2 cellular contexts compared by ENCODE assay signal in the genomic region with DNA sequence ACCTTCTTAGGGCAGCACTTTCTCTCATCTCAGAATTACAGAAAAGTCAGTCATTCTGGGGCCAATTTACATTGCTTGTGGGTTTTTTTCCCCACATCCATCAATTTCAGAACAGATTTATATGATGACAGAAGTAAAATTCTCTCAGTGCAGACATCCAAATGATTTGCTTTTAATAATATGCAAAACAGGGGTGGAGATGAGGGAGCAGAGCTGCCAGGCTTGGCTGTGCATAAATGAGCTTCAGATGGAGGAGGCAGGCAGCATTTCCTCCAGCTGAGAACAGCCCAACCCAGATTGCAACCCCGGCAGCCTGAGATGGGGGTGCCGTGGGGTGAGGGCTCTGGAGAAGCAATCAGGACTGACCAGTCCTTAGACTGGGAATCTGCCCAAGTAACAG.
TF ChIP-seq lines count a peak whose summit lies in the region.

No MANE protein-coding gene starts in this region.

TF ChIP-seq in H1, 55 proteins besides CTCF, POLR2A, EP300 and RAD21 (continued from another document):
- TF ChIP-seq TAF7 (optimal IDR thresholded peaks at IDR 0.05; ENCODE audit: borderline replicate concordance, low read depth, low read length) (no peak), EGR1 (IDR thresholded peaks at IDR 0.05; ENCODE audit: borderline replicate concordance, low read depth, low read length) (no peak), TEAD4 (IDR thresholded peaks at IDR 0.05; ENCODE audit: low read depth, low read length) (no peak), SP1 (IDR thresholded peaks at IDR 0.05; ENCODE audit: low read depth, low read length) (no peak), HDAC2 (IDR thresholded peaks at IDR 0.05; ENCODE audit: borderline replicate concordance in 1 of 2, low read depth in 2 of 2, low read length in 2 of 2) (no peak), TBP (IDR thresholded peaks at IDR 0.05; ENCODE audit: low read depth, low read length) (no peak), BCL11A (IDR thresholded peaks at IDR 0.05; ENCODE audit: low read depth in 2 of 2, low read length in 2 of 2) (no peak), CEBPB (IDR thresholded peaks at IDR 0.05; ENCODE audit: low read depth, low read length) (no peak)
- TF ChIP-seq, protein P1, sequence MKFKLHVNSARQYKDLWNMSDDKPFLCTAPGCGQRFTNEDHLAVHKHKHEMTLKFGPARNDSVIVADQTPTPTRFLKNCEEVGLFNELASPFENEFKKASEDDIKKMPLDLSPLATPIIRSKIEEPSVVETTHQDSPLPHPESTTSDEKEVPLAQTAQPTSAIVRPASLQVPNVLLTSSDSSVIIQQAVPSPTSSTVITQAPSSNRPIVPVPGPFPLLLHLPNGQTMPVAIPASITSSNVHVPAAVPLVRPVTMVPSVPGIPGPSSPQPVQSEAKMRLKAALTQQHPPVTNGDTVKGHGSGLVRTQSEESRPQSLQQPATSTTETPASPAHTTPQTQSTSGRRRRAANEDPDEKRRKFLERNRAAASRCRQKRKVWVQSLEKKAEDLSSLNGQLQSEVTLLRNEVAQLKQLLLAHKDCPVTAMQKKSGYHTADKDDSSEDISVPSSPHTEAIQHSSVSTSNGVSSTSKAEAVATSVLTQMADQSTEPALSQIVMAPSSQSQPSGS (IDR thresholded peaks at IDR 0.05; ENCODE audit: low read length), result no peak

TF ChIP-seq in GM23338, 12 proteins besides CTCF, POLR2A, EP300 and RAD21:
- no peak for TF ChIP-seq REST (IDR thresholded peaks at IDR 0.05; ENCODE audit: unreplicated experiment)
- TF ChIP-seq ZNF331 (CRISPR knock-in tag; IDR thresholded peaks at IDR 0.05; ENCODE audit: low read depth), result no peak
- no peak for TF ChIP-seq ZNF114 (CRISPR knock-in tag; IDR thresholded peaks at IDR 0.05)
- TF ChIP-seq EZH2 (IDR thresholded peaks at IDR 0.05; ENCODE audit: low read depth, unreplicated experiment), result no peak
- TF ChIP-seq, protein P2, sequence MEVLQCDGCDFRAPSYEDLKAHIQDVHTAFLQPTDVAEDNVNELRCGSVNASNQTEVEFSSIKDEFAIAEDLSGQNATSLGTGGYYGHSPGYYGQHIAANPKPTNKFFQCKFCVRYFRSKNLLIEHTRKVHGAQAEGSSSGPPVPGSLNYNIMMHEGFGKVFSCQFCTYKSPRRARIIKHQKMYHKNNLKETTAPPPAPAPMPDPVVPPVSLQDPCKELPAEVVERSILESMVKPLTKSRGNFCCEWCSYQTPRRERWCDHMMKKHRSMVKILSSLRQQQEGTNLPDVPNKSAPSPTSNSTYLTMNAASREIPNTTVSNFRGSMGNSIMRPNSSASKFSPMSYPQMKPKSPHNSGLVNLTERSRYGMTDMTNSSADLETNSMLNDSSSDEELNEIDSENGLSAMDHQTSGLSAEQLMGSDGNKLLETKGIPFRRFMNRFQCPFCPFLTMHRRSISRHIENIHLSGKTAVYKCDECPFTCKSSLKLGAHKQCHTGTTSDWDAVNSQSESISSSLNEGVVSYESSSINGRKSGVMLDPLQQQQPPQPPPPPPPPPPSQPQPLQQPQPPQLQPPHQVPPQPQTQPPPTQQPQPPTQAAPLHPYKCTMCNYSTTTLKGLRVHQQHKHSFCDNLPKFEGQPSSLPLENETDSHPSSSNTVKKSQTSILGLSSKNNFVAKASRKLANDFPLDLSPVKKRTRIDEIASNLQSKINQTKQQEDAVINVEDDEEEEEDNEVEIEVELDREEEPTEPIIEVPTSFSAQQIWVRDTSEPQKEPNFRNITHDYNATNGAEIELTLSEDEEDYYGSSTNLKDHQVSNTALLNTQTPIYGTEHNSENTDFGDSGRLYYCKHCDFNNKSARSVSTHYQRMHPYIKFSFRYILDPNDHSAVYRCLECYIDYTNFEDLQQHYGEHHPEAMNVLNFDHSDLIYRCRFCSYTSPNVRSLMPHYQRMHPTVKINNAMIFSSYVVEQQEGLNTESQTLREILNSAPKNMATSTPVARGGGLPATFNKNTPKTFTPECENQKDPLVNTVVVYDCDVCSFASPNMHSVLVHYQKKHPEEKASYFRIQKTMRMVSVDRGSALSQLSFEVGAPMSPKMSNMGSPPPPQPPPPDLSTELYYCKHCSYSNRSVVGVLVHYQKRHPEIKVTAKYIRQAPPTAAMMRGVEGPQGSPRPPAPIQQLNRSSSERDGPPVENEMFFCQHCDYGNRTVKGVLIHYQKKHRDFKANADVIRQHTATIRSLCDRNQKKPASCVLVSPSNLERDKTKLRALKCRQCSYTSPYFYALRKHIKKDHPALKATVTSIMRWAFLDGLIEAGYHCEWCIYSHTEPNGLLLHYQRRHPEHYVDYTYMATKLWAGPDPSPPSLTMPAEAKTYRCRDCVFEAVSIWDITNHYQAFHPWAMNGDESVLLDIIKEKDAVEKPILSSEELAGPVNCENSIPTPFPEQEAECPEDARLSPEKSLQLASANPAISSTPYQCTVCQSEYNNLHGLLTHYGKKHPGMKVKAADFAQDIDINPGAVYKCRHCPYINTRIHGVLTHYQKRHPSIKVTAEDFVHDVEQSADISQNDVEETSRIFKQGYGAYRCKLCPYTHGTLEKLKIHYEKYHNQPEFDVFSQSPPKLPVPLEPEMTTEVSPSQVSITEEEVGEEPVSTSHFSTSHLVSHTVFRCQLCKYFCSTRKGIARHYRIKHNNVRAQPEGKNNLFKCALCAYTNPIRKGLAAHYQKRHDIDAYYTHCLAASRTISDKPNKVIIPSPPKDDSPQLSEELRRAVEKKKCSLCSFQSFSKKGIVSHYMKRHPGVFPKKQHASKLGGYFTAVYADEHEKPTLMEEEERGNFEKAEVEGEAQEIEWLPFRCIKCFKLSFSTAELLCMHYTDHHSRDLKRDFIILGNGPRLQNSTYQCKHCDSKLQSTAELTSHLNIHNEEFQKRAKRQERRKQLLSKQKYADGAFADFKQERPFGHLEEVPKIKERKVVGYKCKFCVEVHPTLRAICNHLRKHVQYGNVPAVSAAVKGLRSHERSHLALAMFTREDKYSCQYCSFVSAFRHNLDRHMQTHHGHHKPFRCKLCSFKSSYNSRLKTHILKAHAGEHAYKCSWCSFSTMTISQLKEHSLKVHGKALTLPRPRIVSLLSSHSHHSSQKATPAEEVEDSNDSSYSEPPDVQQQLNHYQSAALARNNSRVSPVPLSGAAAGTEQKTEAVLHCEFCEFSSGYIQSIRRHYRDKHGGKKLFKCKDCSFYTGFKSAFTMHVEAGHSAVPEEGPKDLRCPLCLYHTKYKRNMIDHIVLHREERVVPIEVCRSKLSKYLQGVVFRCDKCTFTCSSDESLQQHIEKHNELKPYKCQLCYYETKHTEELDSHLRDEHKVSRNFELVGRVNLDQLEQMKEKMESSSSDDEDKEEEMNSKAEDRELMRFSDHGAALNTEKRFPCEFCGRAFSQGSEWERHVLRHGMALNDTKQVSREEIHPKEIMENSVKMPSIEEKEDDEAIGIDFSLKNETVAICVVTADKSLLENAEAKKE (CRISPR knock-in tag; IDR thresholded peaks at IDR 0.05), result no peak
- TF ChIP-seq STAT1 (IDR thresholded peaks at IDR 0.05; ENCODE audit: unreplicated experiment), result no peak
- TF ChIP-seq JUNB (IDR thresholded peaks at IDR 0.05; ENCODE audit: unreplicated experiment), result no peak
- TF ChIP-seq POLR2AphosphoS5 (IDR thresholded peaks at IDR 0.05; ENCODE audit: low read depth), result no peak
- TF ChIP-seq NANOG (IDR thresholded peaks at IDR 0.05; ENCODE audit: borderline replicate concordance), result no peak
TF ChIP-seq in GM23338: peak in this region for 0.
